In the genomic region with DNA sequence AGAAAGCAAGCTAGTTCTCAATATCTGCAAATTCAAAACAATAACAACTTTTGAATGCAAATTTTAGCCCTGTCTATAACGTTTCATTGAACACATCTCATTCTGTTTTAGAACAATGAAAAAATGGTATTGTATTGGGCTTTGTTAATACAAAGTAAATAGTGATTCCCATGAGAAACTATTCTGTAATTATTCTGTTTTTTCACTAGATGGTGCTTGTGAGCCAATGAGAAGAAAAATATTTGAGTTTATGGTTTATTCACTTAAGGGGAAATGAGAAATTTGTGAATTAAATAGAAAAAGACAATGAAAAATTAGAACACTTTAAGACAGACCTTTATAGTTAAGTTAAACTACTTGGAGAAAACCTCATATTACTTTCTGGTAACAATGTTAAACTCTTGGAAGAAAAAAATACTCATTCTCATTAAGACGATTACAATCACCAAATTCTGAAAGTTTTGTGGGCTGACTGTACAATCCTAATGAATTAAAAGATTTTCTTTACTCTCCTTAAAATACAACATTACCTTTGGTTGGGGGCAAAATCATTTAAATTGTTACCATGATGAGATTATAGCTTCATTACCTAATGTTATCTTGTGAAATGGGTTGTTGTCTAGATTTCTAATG, we compare ENCODE assay signal across 8 cellular contexts.
A peak's percentile ranks its signal among the peaks of the same experiment; 100 is the strongest.
DNase-seq lines count a peak whose midpoint lies in the region; ATAC-seq and TF ChIP-seq lines count a peak whose summit lies in the region.

No MANE protein-coding gene starts in this region.

- CTCF ChIA-PET in CD8-positive, alpha-beta T cell (lab: Charles Lee): interaction anchor here (0.6 kb wide), 1 partner anchor 56 kb away, joined by 4 read pairs; no protein-coding TSS in a partner anchor
- CTCF ChIA-PET in activated CD4-positive, alpha-beta T cell treated with anti-CD3 and anti-CD28 coated beads, Interleukin-2, amount 10 ng/mL, durations not matched to agents 7 days and 5 days (lab: Charles Lee): no interaction called here

- no peak overlapping the region for H3K4me3 ChIP-seq in CD8-positive, alpha-beta T cell (ENCODE audit: low read depth, low read length)
- H3K4me3 ChIP-seq in gastroesophageal sphincter: no peak overlapping the region
- no peak overlapping the region for H3K4me3 ChIP-seq in upper lobe of left lung

- H3K36me3 ChIP-seq in CD8-positive, alpha-beta T cell (ENCODE audit: insufficient read depth, low read length): no peaks in the 10 kb centered on the region
- H3K36me3 ChIP-seq in gastroesophageal sphincter (no peaks in the 10 kb centered on the region), upper lobe of left lung (no peaks in the 10 kb centered on the region)

- peak; percentile 46 for TF ChIP-seq CTCF in CD8-positive, alpha-beta T cell (IDR thresholded peaks at IDR 0.05)
- TF ChIP-seq CTCF in gastroesophageal sphincter (IDR thresholded peaks at IDR 0.05) (peak; percentile 40 to 59 (median 48)), upper lobe of left lung (IDR thresholded peaks at IDR 0.05) (peak in 4 of 6 experiments; percentile 23 to 40 (median 28))

- no peaks in the 10 kb centered on the region for H3K9me3 Mint-ChIP-seq in CD8-positive, alpha-beta T cell
- H3K9me3 Mint-ChIP-seq in activated CD4-positive, alpha-beta T cell treated with anti-CD3 and anti-CD28 coated beads, Interleukin-2, amount 10 ng/mL, durations not matched to agents 7 days and 5 days: no peaks in the 10 kb centered on the region
- no peaks in the 10 kb centered on the region for H3K9me3 Mint-ChIP-seq in activated naive CD8-positive, alpha-beta T cell treated with anti-CD3 and anti-CD28 coated beads, Interleukin-2, amount 50 U/mL, for 24 hours

- intact Hi-C loops in CD8-positive, alpha-beta T cell (cut with DNase I, micrococcal nuclease): loop anchor here (2.0 kb wide), 2 partner anchors 1043 to 1045 kb away; no protein-coding TSS in a partner anchor

- no peaks in the 10 kb centered on the region for H3K36me3 Mint-ChIP-seq in CD8-positive, alpha-beta T cell
- H3K36me3 Mint-ChIP-seq in activated CD4-positive, alpha-beta T cell treated with anti-CD3 and anti-CD28 coated beads, Interleukin-2, amount 10 ng/mL, durations not matched to agents 7 days and 5 days (ENCODE audit: low read depth): no peaks in the 10 kb centered on the region
- no peaks in the 10 kb centered on the region for H3K36me3 Mint-ChIP-seq in activated naive CD8-positive, alpha-beta T cell treated with anti-CD3 and anti-CD28 coated beads, Interleukin-2, amount 50 U/mL, for 24 hours (ENCODE audit: low read depth)

- POLR2A ChIA-PET in CD8-positive, alpha-beta T cell (lab: Charles Lee): no interaction called here
- POLR2A ChIA-PET in activated CD4-positive, alpha-beta T cell treated with anti-CD3 and anti-CD28 coated beads, Interleukin-2, amount 10 ng/mL, durations not matched to agents 7 days and 5 days (lab: Charles Lee): no interaction called here

- H3K27ac Mint-ChIP-seq in CD8-positive, alpha-beta T cell: no peak overlapping the region
- no peak overlapping the region for H3K27ac Mint-ChIP-seq in activated CD4-positive, alpha-beta T cell treated with anti-CD3 and anti-CD28 coated beads, Interleukin-2, amount 10 ng/mL, durations not matched to agents 7 days and 5 days
- no peak overlapping the region for H3K27ac Mint-ChIP-seq in activated naive CD8-positive, alpha-beta T cell treated with anti-CD3 and anti-CD28 coated beads, Interleukin-2, amount 50 U/mL, for 24 hours

- H3K4me1 ChIP-seq in CD8-positive, alpha-beta T cell (ENCODE audit: insufficient read depth, low read length): no peaks in the 10 kb centered on the region
- no peaks in the 10 kb centered on the region for H3K4me1 ChIP-seq in gastroesophageal sphincter
- H3K4me1 ChIP-seq in upper lobe of left lung: no peaks in the 10 kb centered on the region

- no peaks in the 10 kb centered on the region for H3K27me3 ChIP-seq in CD8-positive, alpha-beta T cell (ENCODE audit: insufficient read depth, low read length)
- no peaks in the 10 kb centered on the region for H3K27me3 ChIP-seq in gastroesophageal sphincter
- no peaks in the 10 kb centered on the region for H3K27me3 ChIP-seq in upper lobe of left lung

- WGBS in gastroesophageal sphincter (ENCODE audit: low coverage in 1 of 2), 2 donors: 24 to 35% methylated on average over 2 of the region's 2 CpGs
- WGBS in upper lobe of left lung, 2 donors: 43 to 45% methylated on average over 2 of the region's 2 CpGs

- H3K4me3 Mint-ChIP-seq in CD8-positive, alpha-beta T cell: no peak overlapping the region
- no peak overlapping the region for H3K4me3 Mint-ChIP-seq in activated CD4-positive, alpha-beta T cell treated with anti-CD3 and anti-CD28 coated beads, Interleukin-2, amount 10 ng/mL, durations not matched to agents 7 days and 5 days
- no peak overlapping the region for H3K4me3 Mint-ChIP-seq in activated naive CD8-positive, alpha-beta T cell treated with anti-CD3 and anti-CD28 coated beads, Interleukin-2, amount 50 U/mL, for 24 hours

- H3K4me1 Mint-ChIP-seq in CD8-positive, alpha-beta T cell (ENCODE audit: low read depth): no peaks in the 10 kb centered on the region
- H3K4me1 Mint-ChIP-seq in activated CD4-positive, alpha-beta T cell treated with anti-CD3 and anti-CD28 coated beads, Interleukin-2, amount 10 ng/mL, durations not matched to agents 7 days and 5 days: no peaks in the 10 kb centered on the region
- no peaks in the 10 kb centered on the region for H3K4me1 Mint-ChIP-seq in activated naive CD8-positive, alpha-beta T cell treated with anti-CD3 and anti-CD28 coated beads, Interleukin-2, amount 50 U/mL, for 24 hours

- no peak for DNase-seq in CD8-positive, alpha-beta T cell
- DNase-seq in HS-5 (ENCODE audit: low read depth) (peak; percentile 14), SK-N-DZ (ENCODE audit: low spot score) (peak; percentile 46), upper lobe of left lung (no peak), islet precursor cell (no peak)
- DNase-seq in activated CD4-positive, alpha-beta T cell treated with anti-CD3 and anti-CD28 coated beads, Interleukin-2, amount 10 ng/mL, durations not matched to agents 7 days and 5 days: no peak
- DNase-seq in activated naive CD8-positive, alpha-beta T cell treated with anti-CD3 and anti-CD28 coated beads, Interleukin-2, amount 50 U/mL, for 24 hours: no peak

- TF ChIP-seq POLR2A in gastroesophageal sphincter (IDR thresholded peaks at IDR 0.05) (no peak), upper lobe of left lung (IDR thresholded peaks at IDR 0.05) (no peak)

- no peak for ATAC-seq in CD8-positive, alpha-beta T cell
- ATAC-seq in gastroesophageal sphincter (no peak), upper lobe of left lung (ENCODE audit: low FRiP score in 2 of 2) (peak in 1 of 2 donors; percentile 58)
- ATAC-seq in activated naive CD8-positive, alpha-beta T cell treated with anti-CD3 and anti-CD28 coated beads, Interleukin-2, amount 50 U/mL, for 24 hours: no peak

- H3K27me3 Mint-ChIP-seq in CD8-positive, alpha-beta T cell (ENCODE audit: low read depth): peaks cover 3% of the 10 kb centered on the region
- H3K27me3 Mint-ChIP-seq in activated CD4-positive, alpha-beta T cell treated with anti-CD3 and anti-CD28 coated beads, Interleukin-2, amount 10 ng/mL, durations not matched to agents 7 days and 5 days: peaks cover 20% of the 10 kb centered on the region
- H3K27me3 Mint-ChIP-seq in activated naive CD8-positive, alpha-beta T cell treated with anti-CD3 and anti-CD28 coated beads, Interleukin-2, amount 50 U/mL, for 24 hours: peaks cover 8% of the 10 kb centered on the region

- TF ChIP-seq EP300 in gastroesophageal sphincter (IDR thresholded peaks at IDR 0.05) (no peak), upper lobe of left lung (IDR thresholded peaks at IDR 0.05) (no peak)

- H3K27ac ChIP-seq in CD8-positive, alpha-beta T cell (ENCODE audit: low read depth, low read length): no peak overlapping the region
- no peak overlapping the region for H3K27ac ChIP-seq in gastroesophageal sphincter
- H3K27ac ChIP-seq in upper lobe of left lung: no peak overlapping the region

- no peaks in the 10 kb centered on the region for H3K9me3 ChIP-seq in CD8-positive, alpha-beta T cell (ENCODE audit: low read length)
- no peaks in the 10 kb centered on the region for H3K9me3 ChIP-seq in gastroesophageal sphincter
- no peaks in the 10 kb centered on the region for H3K9me3 ChIP-seq in upper lobe of left lung

Comparison
In these comparisons a context has a peak if more than half of its experiments do, and no peak if none do; other contexts are left out.
1. DNase-seq: peak in HS-5 (single experiment) and SK-N-DZ (single experiment); none in CD8-positive, alpha-beta T cell (0 of 7), upper lobe of left lung (0 of 2), islet precursor cell (single experiment), activated CD4-positive, alpha-beta T cell treated with anti-CD3 and anti-CD28 coated beads, Interleukin-2, amount 10 ng/mL, durations not matched to agents 7 days and 5 days (single experiment) and activated naive CD8-positive, alpha-beta T cell treated with anti-CD3 and anti-CD28 coated beads, Interleukin-2, amount 50 U/mL, for 24 hours (single experiment).
2. Peak in every context shown above with its lines, with median percentiles within 50 percentile points of each other: CTCF ChIP-seq.